26 cellular contexts compared by ENCODE assay signal in the genomic region with DNA sequence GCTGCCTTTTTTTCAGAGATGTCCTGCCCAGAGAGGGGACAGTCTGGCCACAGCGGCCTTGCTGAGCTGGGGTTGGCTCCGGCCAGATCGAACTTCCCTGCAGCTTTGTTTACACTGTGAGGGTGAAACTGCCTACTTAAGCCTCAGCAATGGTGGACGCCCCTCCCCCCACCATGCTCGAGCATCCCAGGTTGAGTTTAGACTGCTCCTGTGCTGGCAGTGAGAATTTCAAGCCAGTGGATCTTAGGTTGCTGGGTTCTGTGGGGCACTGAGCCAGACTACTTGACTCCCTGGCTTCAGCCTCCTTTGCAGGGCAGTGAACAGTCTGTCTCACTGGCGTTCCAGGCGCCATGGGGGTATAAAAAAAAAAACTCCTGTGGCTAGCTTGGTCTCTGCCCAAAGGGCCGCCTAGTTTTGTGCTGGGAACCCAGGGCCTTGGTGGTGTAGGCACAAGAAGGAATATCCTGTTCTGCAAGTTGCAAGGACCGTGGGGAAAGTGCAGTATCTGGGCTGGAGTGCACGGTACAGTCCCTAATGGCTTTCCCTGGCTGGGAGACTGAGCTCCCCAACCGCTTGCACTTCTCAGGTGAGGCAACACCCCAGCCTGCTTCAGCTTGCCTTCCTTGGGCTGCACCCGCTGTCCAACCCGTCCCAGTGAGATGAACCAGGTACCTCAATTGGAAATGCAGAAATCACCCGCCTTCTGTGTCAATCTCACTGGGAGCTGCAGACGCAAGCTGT.
DNase-seq lines count a peak whose midpoint lies in the region; ATAC-seq, FAIRE-seq and TF ChIP-seq lines count a peak whose summit lies in the region.
"Had no signal": no experiment of that assay in that cellular context is flagged by ENCODE, and none has a peak within 500 bp of the region (broad histone marks: within the 10 kb centered on the region; RNA-seq: fewer than 3 reads in every experiment).

No MANE protein-coding gene starts in this region.

- H4K91ac ChIP-seq in H1 (replicated peaks; ENCODE audit: insufficient read length, low read length) = no peak overlapping the region

- ATAC-seq in upper lobe of left lung (ENCODE audit: low FRiP score in 2 of 2) (no peak), T-cell (replicated peaks in 1 of 4) (no peak)
- ATAC-seq: activated naive CD8-positive, alpha-beta T cell treated with anti-CD3 and anti-CD28 coated beads, Interleukin-2, amount 50 U/mL, for 24 hours; body of pancreas; left colon; mucosa of descending colon; stimulated activated memory B cell treated with anti-CD40 and anti-IgM and Interleukin-4, amounts not matched to agents 10 μg/mL and 1 μg/mL and 100 μg/mL, for 72 hours had no signal

- peak overlapping the region; percentile 98 for H2AFZ ChIP-seq in H1 (ENCODE audit: low read length)

- H3K27me3 ChIP-seq in H1 (replicated peaks in 1 of 4; ENCODE audit: control insufficient read depth in 3 of 4, extremely low read depth in 1 of 4, insufficient read depth in 3 of 4, low read length in 3 of 4) (no peaks in the 10 kb centered on the region), upper lobe of left lung (no peaks in the 10 kb centered on the region)
- H3K27me3 ChIP-seq: body of pancreas had no signal

- TF ChIP-seq CTCF in H1 (IDR thresholded peaks at IDR 0.05; ENCODE audit: control extremely low read depth in 1 of 3, insufficient read depth in 1 of 3, low read depth in 1 of 3, low read length in 3 of 3) (no peak), upper lobe of left lung (IDR thresholded peaks at IDR 0.05) (no peak)

- H3K27me3 Mint-ChIP-seq in T-cell = no peaks in the 10 kb centered on the region
- H3K27me3 Mint-ChIP-seq: activated B cell treated with CpG ODN at 0.5 μM for 24 hours; activated naive CD8-positive, alpha-beta T cell treated with anti-CD3 and anti-CD28 coated beads, Interleukin-2, amount 50 U/mL, for 24 hours; stimulated activated memory B cell treated with anti-CD40 and anti-IgM and Interleukin-4, amounts not matched to agents 10 μg/mL and 1 μg/mL and 100 μg/mL, for 72 hours had no signal

- no peak overlapping the region for H2BK120ac ChIP-seq in H1 (replicated peaks; ENCODE audit: low read depth, low read length)

- no peak overlapping the region for H4K5ac ChIP-seq in H1 (ENCODE audit: insufficient read length, low read depth, low read length)

- no peak overlapping the region for H3K4me3 Mint-ChIP-seq in T-cell
- H3K4me3 Mint-ChIP-seq: activated B cell treated with CpG ODN at 0.5 μM for 24 hours; activated naive CD8-positive, alpha-beta T cell treated with anti-CD3 and anti-CD28 coated beads, Interleukin-2, amount 50 U/mL, for 24 hours; neural crest cell; stimulated activated memory B cell treated with anti-CD40 and anti-IgM and Interleukin-4, amounts not matched to agents 10 μg/mL and 1 μg/mL and 100 μg/mL, for 72 hours; T-helper 2 cell treated with Interferon-gamma antibody and Interleukin-4, amounts not matched to agents 5 μg/mL and 100 μg/mL, for 36 hours had no signal

- CTCF ChIA-PET in H1 (lab: Charles Lee; ENCODE audit: partially characterized antibody) = interaction anchor here (0.7 to 1.3 kb wide), 4 partner anchors 22 to 301 kb away, joined by 3 to 5 read pairs (median 4); no protein-coding TSS in a partner anchor
- CTCF ChIA-PET in T-cell (lab: Charles Lee) = interaction anchor here in 1 of 2 donors (0.5 kb wide), 1 partner anchor 280 kb away, joined by 3 read pairs; no protein-coding TSS in a partner anchor

- no peak overlapping the region for H3K14ac ChIP-seq in H1 (ENCODE audit: insufficient read length)

- peak overlapping the region in 1 of 2 experiments; percentile 43; a peak in 1 of 4 replicates for H3K4me2 ChIP-seq in H1 (ENCODE audit: insufficient read depth in 1 of 2, low read depth in 2 of 2, low read length in 2 of 2)

- no peaks in the 10 kb centered on the region for H3K23me2 ChIP-seq in H1 (ENCODE audit: low read depth, low read length)

- H4K20me1 ChIP-seq in H1 (replicated peaks in 1 of 2; ENCODE audit: control insufficient read depth in 1 of 2, insufficient read depth in 2 of 2, low read length in 2 of 2) = no peaks in the 10 kb centered on the region

- DNase-seq in NCI-H748 (lab: John Stamatoyannopoulos, UW; ENCODE audit: unreplicated experiment) (peak; percentile 23), NCI-H748 treated with DMSO at 0.1 percent for 48 hours (lab: John Stamatoyannopoulos, UW) (no peak), H1 (ENCODE audit: low read depth in 1 of 2, low spot score in 2 of 2) (peak in 1 of 2 experiments; percentile 57), left kidney (ENCODE audit: low read depth, low spot score) (peak; percentile 16), upper lobe of left lung (peak; percentile 22 to 57), iPS-NIHi7 (ENCODE audit: extremely low spot score) (no peak), T-cell (no peak)
- no peak for DNase-seq in effector CD8-positive, alpha-beta T cell (lab: John Stamatoyannopoulos, UW)
- DNase-seq: activated B cell treated with CpG ODN at 0.5 μM for 24 hours; activated CD4-positive, alpha-beta T cell treated with anti-CD3 and anti-CD28 coated beads, Interleukin-2, amount 50 U/mL, for 48 hours; activated gamma-delta T cell; activated naive CD8-positive, alpha-beta T cell treated with anti-CD3 and anti-CD28 coated beads, Interleukin-2, amount 50 U/mL, for 24 hours; body of pancreas; Caco-2; effector memory CD4-positive, alpha-beta T cell; left colon; mucosa of descending colon; NCI-H1694 treated with DMSO at 0.1 percent for 48 hours; NCI-H345 had no signal

- H2BK12ac ChIP-seq in H1 (ENCODE audit: low read depth, low read length) = peak overlapping the region; percentile 52

- no peaks in the 10 kb centered on the region for H3K36me3 Mint-ChIP-seq in T-cell
- H3K36me3 Mint-ChIP-seq: stimulated activated memory B cell treated with anti-CD40 and anti-IgM and Interleukin-4, amounts not matched to agents 10 μg/mL and 1 μg/mL and 100 μg/mL, for 72 hours had no signal

- H2BK5ac ChIP-seq in H1 (ENCODE audit: low read depth, low read length) = no peak overlapping the region

- peaks cover 11 to 27% (median 23%) of the 10 kb centered on the region in 3 donors for H3K9me3 Mint-ChIP-seq in T-cell

- FAIRE-seq in H1 (lab: Jason Lieb, UNC) = no peak
- FAIRE-seq: RCC 7860 had no signal

- H3K9me3 ChIP-seq in H1 (ENCODE audit: insufficient read depth in 2 of 2, low read depth in 1 of 2, low read length in 1 of 2) (no peaks in the 10 kb centered on the region), upper lobe of left lung (peaks cover 0 to 3% (median 0%) of the 10 kb centered on the region in 4 donors)
- H3K9me3 ChIP-seq: body of pancreas, Caco-2, prostate gland had no signal

- H3K36me3 ChIP-seq in H1 (ENCODE audit: control insufficient read depth in 2 of 4, insufficient read depth in 4 of 4, low read length in 3 of 4) = no peaks in the 10 kb centered on the region
- no peaks in the 10 kb centered on the region for H3K36me3 ChIP-seq in upper lobe of left lung
- H3K36me3 ChIP-seq: prostate gland had no signal

- H3K23ac ChIP-seq in H1 (ENCODE audit: insufficient read length) = no peak overlapping the region

- TF ChIP-seq EP300 in H1 (IDR thresholded peaks at IDR 0.05; ENCODE audit: borderline replicate concordance in 1 of 2, low read depth in 2 of 2, low read length in 2 of 2) (no peak), upper lobe of left lung (IDR thresholded peaks at IDR 0.05) (no peak)

- peaks cover 0 to 8% (median 2%) of the 10 kb centered on the region in 4 experiments; a peak in 3 of 7 replicates for H3K4me1 ChIP-seq in H1 (replicated peaks in 1 of 4; ENCODE audit: control insufficient read depth in 3 of 4, insufficient read depth in 4 of 4, low read length in 3 of 4)
- H3K4me1 ChIP-seq in upper lobe of left lung = peaks cover 0 to 3% (median 0%) of the 10 kb centered on the region in 4 donors
- H3K4me1 ChIP-seq: body of pancreas, Caco-2, prostate gland had no signal

- H2BK20ac ChIP-seq in H1 (ENCODE audit: low read length) = no peak overlapping the region

- peak overlapping the region; percentile 16; the same call in 1 of the 2 replicates for H3K18ac ChIP-seq in H1 (ENCODE audit: extremely low read depth, low read length)

- POLR2A ChIA-PET in H1 (lab: Charles Lee; ENCODE audit: partially characterized antibody) (interaction anchor here (1.0 kb wide), 1 partner anchor 208 kb away, joined by 8 read pairs; no protein-coding TSS in a partner anchor), T-cell (lab: Charles Lee) (interaction anchor here in 1 of 2 donors (0.6 kb wide), 1 partner anchor 22 kb away, joined by 3 read pairs; no protein-coding TSS in a partner anchor)

- no peaks in the 10 kb centered on the region for H3K79me1 ChIP-seq in H1 (ENCODE audit: low read depth, low read length)

- no peak overlapping the region for H3K27ac Mint-ChIP-seq in T-cell
- H3K27ac Mint-ChIP-seq: activated B cell treated with CpG ODN at 0.5 μM for 24 hours; activated naive CD8-positive, alpha-beta T cell treated with anti-CD3 and anti-CD28 coated beads, Interleukin-2, amount 50 U/mL, for 24 hours; stimulated activated memory B cell treated with anti-CD40 and anti-IgM and Interleukin-4, amounts not matched to agents 10 μg/mL and 1 μg/mL and 100 μg/mL, for 72 hours; T-helper 2 cell treated with Interferon-gamma antibody and Interleukin-4, amounts not matched to agents 5 μg/mL and 100 μg/mL, for 36 hours had no signal

- H3K27ac ChIP-seq in H1 (ENCODE audit: low read depth, low read length) (no peak overlapping the region; the same call in 1 of the 2 replicates), upper lobe of left lung (peak overlapping the region in 1 of 4 donors; percentile 42)
- H3K27ac ChIP-seq: 22Rv1, body of pancreas, prostate gland, SK-N-MC had no signal

- H4K8ac ChIP-seq in H1 (ENCODE audit: extremely low read depth, insufficient read depth, low read length) = peak overlapping the region; percentile 85; the same call in 1 of the 2 replicates

- no peak overlapping the region for H2BK15ac ChIP-seq in H1 (ENCODE audit: low read length)

- H3K56ac ChIP-seq in H1 (replicated peaks; ENCODE audit: insufficient read length, low read depth, low read length) = no peak overlapping the region

- no peak for TF ChIP-seq RAD21 in H1 (IDR thresholded peaks at IDR 0.05 in 1 of 2, conservative IDR thresholded peaks at IDR 0.05 in 1 of 2; ENCODE audit: low read depth in 2 of 2, low read length in 2 of 2)

- no peak overlapping the region for H3K4ac ChIP-seq in H1 (replicated peaks; ENCODE audit: insufficient read length, low read depth, low read length)

- WGBS in H1 (ENCODE audit: extremely low coverage in 1 of 2, insufficient coverage in 1 of 2, insufficient read length in 1 of 2, insufficient replicate concordance in 2 of 2, low coverage in 1 of 2, low lambda C conversion rate in 2 of 2, missing lambda C conversion rate in 1 of 2), 2 experiments = 88% methylated on average over 15 of the region's 15 CpGs; no CpG with 5 or more reads in 1 of the 2 experiments
- 66 to 71% methylated on average over 12 to 15 of the region's 15 CpGs for WGBS in upper lobe of left lung, 2 donors

- no peak overlapping the region for H3K4me3 ChIP-seq in H1 (ENCODE audit: extremely low read depth in 1 of 4, insufficient read depth in 2 of 4, low read depth in 3 of 4, low read length in 4 of 4)
- H3K4me3 ChIP-seq in upper lobe of left lung = no peak overlapping the region
- H3K4me3 ChIP-seq: body of pancreas, mucosa of descending colon, prostate gland, SK-N-MC had no signal

- H3K9ac ChIP-seq in H1 (replicated peaks in 1 of 4; ENCODE audit: extremely low read depth in 1 of 4, low read depth in 3 of 4, low read length in 3 of 4) = no peak overlapping the region; a peak in 1 of 7 replicates

- H2AK5ac ChIP-seq in H1 (ENCODE audit: low read depth, low read length) = no peak overlapping the region

- H3K79me2 ChIP-seq in H1 (ENCODE audit: control insufficient read depth in 1 of 2, insufficient read depth in 2 of 2, low read length in 2 of 2) = no peaks in the 10 kb centered on the region

- H3K4me1 Mint-ChIP-seq in T-cell = no peaks in the 10 kb centered on the region
- H3K4me1 Mint-ChIP-seq: activated B cell treated with CpG ODN at 0.5 μM for 24 hours; activated naive CD8-positive, alpha-beta T cell treated with anti-CD3 and anti-CD28 coated beads, Interleukin-2, amount 50 U/mL, for 24 hours; neural crest cell; stimulated activated memory B cell treated with anti-CD40 and anti-IgM and Interleukin-4, amounts not matched to agents 10 μg/mL and 1 μg/mL and 100 μg/mL, for 72 hours had no signal

- TF ChIP-seq POLR2A in H1 (IDR thresholded peaks at IDR 0.05; ENCODE audit: control extremely low read depth in 1 of 2, low read depth in 2 of 2, low read length in 2 of 2) (no peak), upper lobe of left lung (IDR thresholded peaks at IDR 0.05) (no peak)

Comparison
In these comparisons a context has a peak if more than half of its experiments do, and no peak if none do; other contexts are left out.
1. DNase-seq: peak in NCI-H748 (single experiment), left kidney (single experiment) and upper lobe of left lung (2 of 2); none in NCI-H748 treated with DMSO at 0.1 percent for 48 hours (single experiment), iPS-NIHi7 (single experiment), T-cell (0 of 34) and effector CD8-positive, alpha-beta T cell (single experiment).